Comparison of ENCODE assay signal across 8 cellular contexts in genomic region chr2:201257381-201257940, GRCh38. TPM values are rescaled to one million over a fixed set of nuclear protein-coding genes. Genes with fewer than 3 reads are reported as not detected.
DNase-seq lines count a peak whose midpoint lies in the region; ATAC-seq and TF ChIP-seq lines count a peak whose summit lies in the region.

No MANE protein-coding gene starts in this region.

- H3K4me1 ChIP-seq in foreskin keratinocyte: peaks cover 16% of the 10 kb centered on the region
- no peaks in the 10 kb centered on the region for H3K4me1 ChIP-seq in prostate gland (replicated peaks)

- H3K4me3 ChIP-seq in prostate gland: peak overlapping the region; percentile 38 to 40

- DNase-seq in NCI-H146 (lab: John Stamatoyannopoulos, UW): peak; percentile 35
- DNase-seq in activated T-cell treated with anti-CD3 and anti-CD28 coated beads, Interleukin-2, amount 50 U/mL, for 1 hour: peak; percentile 65
- peak; percentile 59 to 76 for DNase-seq in foreskin keratinocyte
- DNase-seq in prostate gland (ENCODE audit: low spot score): no peak
- DNase-seq in NCI-H2196 (lab: John Stamatoyannopoulos, UW; ENCODE audit: unreplicated experiment): no peak
- DNase-seq in NCI-H2107 treated with DMSO at 0.1 percent for 48 hours (lab: John Stamatoyannopoulos, UW; ENCODE audit: unreplicated experiment): no peak

- 19% methylated on average over 11 of the region's 11 CpGs for WGBS in prostate gland

- H3K27me3 ChIP-seq in foreskin keratinocyte (no peaks in the 10 kb centered on the region), prostate gland (replicated peaks; ENCODE audit: insufficient read depth) (no peaks in the 10 kb centered on the region)

- no peak for TF ChIP-seq POLR2A in prostate gland (IDR thresholded peaks at IDR 0.05)

- ATAC-seq in GM18502 (IDR thresholded peaks at IDR 0.05; ENCODE audit: poor library complexity, unreplicated experiment) (peak; percentile 53), HG02623 (IDR thresholded peaks at IDR 0.05; ENCODE audit: unreplicated experiment) (peak; percentile 56), foreskin keratinocyte (peak; percentile 80)

- TF ChIP-seq CTCF in foreskin keratinocyte (conservative IDR thresholded peaks at IDR 0.05) (no peak), prostate gland (IDR thresholded peaks at IDR 0.05) (peak in 1 of 4 experiments; percentile 28)

- H3K27ac ChIP-seq in foreskin keratinocyte: peak overlapping the region; percentile 74
- H3K27ac ChIP-seq in prostate gland: peak overlapping the region; percentile 80 to 83

- no peaks in the 10 kb centered on the region for H3K36me3 ChIP-seq in prostate gland

- intact Hi-C loops in prostate gland (cut with DNase I): no loop called here

- H3K9me3 ChIP-seq in prostate gland: no peaks in the 10 kb centered on the region

RNA-seq across cellular contexts. Expression of gene CASP8, which starts 2.9 kb away (rescaled TPM):
- total RNA-seq in foreskin keratinocyte (21.9 and 22.4 TPM in 2 replicates), prostate gland (10 to 100 TPM in 1 of 2 donors, 1 to 10 TPM in 1; 10.0 to 16.9 TPM)
- polyA plus RNA-seq in foreskin keratinocyte: 8.3 and 10.6 TPM in 2 replicates

Comparison
In these comparisons a context has a peak if more than half of its experiments do, and no peak if none do; other contexts are left out.
1. DNase-seq: peak in NCI-H146 (single experiment), activated T-cell treated with anti-CD3 and anti-CD28 coated beads, Interleukin-2, amount 50 U/mL, for 1 hour (single experiment) and foreskin keratinocyte (2 of 2); none in prostate gland (single experiment), NCI-H2196 (single experiment) and NCI-H2107 treated with DMSO at 0.1 percent for 48 hours (single experiment).
2. Peak in every context shown above with its lines, with median percentiles within 50 percentile points of each other: ATAC-seq.